Comparison of ENCODE assay signal across 16 cellular contexts in genomic region chr18:60910534-60910933, GRCh38.
DNase-seq lines count a peak whose midpoint lies in the region; ATAC-seq and TF ChIP-seq lines count a peak whose summit lies in the region.
"Had no signal": no experiment of that assay in that cellular context is flagged by ENCODE, and none has a peak within 500 bp of the region (broad histone marks: within the 10 kb centered on the region; RNA-seq: fewer than 3 reads in every experiment).

No MANE protein-coding gene starts in this region.

- ATAC-seq in left cardiac atrium (peak; percentile 47 to 57), HG03571 (IDR thresholded peaks at IDR 0.05; ENCODE audit: unreplicated experiment) (no peak)
- ATAC-seq: HCT116 had no signal

- DNase-seq in left cardiac atrium (no peak), cardiac septum (ENCODE audit: low spot score) (no peak), choroid plexus epithelial cell (ENCODE audit: low read depth) (peak; percentile 72), iris pigment epithelial cell (ENCODE audit: low read depth) (peak; percentile 3), substantia nigra (lab: John Stamatoyannopoulos, UW) (no peak), mucosa of gallbladder (ENCODE audit: low spot score) (no peak), occipital lobe (lab: John Stamatoyannopoulos, UW) (no peak)
- DNase-seq: 8988T, KG1, NCI-H1105 treated with DMSO at 0.1 percent for 48 hours, NCI-H187, NCI-H446 treated with DMSO at 0.1 percent for 48 hours, NCI-H774 had no signal

- intact Hi-C loops in left cardiac atrium (cut with DNase I): no loop called here
- intact Hi-C loops in cardiac septum (cut with DNase I): no loop called here

- H3K4me3 ChIP-seq in choroid plexus epithelial cell (ENCODE audit: low read depth, low read length): no peak overlapping the region

- no peak overlapping the region for H3K27ac ChIP-seq in substantia nigra (ENCODE audit: low read depth, low read length, poor library complexity, severe bottlenecking)
- H3K27ac ChIP-seq: C4-2B had no signal

- TF ChIP-seq CTCF in choroid plexus epithelial cell (conservative IDR thresholded peaks at IDR 0.05; ENCODE audit: low read depth, low read length): no peak

Comparison
In these comparisons a context has a peak if more than half of its experiments do, and no peak if none do; other contexts are left out.
1. DNase-seq: peak in choroid plexus epithelial cell (single experiment) and iris pigment epithelial cell (single experiment); none in left cardiac atrium (single experiment), cardiac septum (single experiment), substantia nigra (0 of 49), mucosa of gallbladder (single experiment) and occipital lobe (single experiment).